11 cellular contexts compared by ENCODE assay signal in genomic region chr12:572532-572899, GRCh38.
DNase-seq lines count a peak whose midpoint lies in the region; ATAC-seq and TF ChIP-seq lines count a peak whose summit lies in the region.
"Had no signal": no experiment of that assay in that cellular context is flagged by ENCODE, and none has a peak within 500 bp of the region (broad histone marks: within the 10 kb centered on the region; RNA-seq: fewer than 3 reads in every experiment).

No MANE protein-coding gene starts in this region.

- ATAC-seq in GM18520 (IDR thresholded peaks at IDR 0.05; ENCODE audit: unreplicated experiment), result no peak

- no peak overlapping the region for H3K27ac Mint-ChIP-seq in neural crest cell (ENCODE audit: unreplicated experiment)

- no peaks in the 10 kb centered on the region for H3K9me3 Mint-ChIP-seq in neural crest cell

- peaks cover 36% of the 10 kb centered on the region for H3K4me1 Mint-ChIP-seq in neural crest cell

- DNase-seq in ACHN, result peak; percentile 15
- peak; percentile 18 for DNase-seq in HT-29 (ENCODE audit: low spot score)
- peak; percentile 21 for DNase-seq in astrocyte of the hippocampus (ENCODE audit: low read depth, low spot score)
- DNase-seq in neural crest cell (ENCODE audit: low read depth, low spot score), result no peak
- DNase-seq in epidermal melanocyte (ENCODE audit: insufficient read length, low spot score), result no peak
- no peak for DNase-seq in MV-4-11 (lab: John Stamatoyannopoulos, UW)
- DNase-seq in NCI-H1105 (lab: John Stamatoyannopoulos, UW), result no peak
- DNase-seq: Calu3, NCI-H146, nucleus accumbens had no signal

- H3K36me3 Mint-ChIP-seq in neural crest cell (ENCODE audit: low read depth), result no peaks in the 10 kb centered on the region

- TF ChIP-seq CTCF in neural crest cell (conservative IDR thresholded peaks at IDR 0.05), result no peak

- peak overlapping the region; percentile 27 for H3K4me3 Mint-ChIP-seq in neural crest cell

- no peaks in the 10 kb centered on the region for H3K27me3 Mint-ChIP-seq in neural crest cell (ENCODE audit: low read depth)

- in situ Hi-C loops in ACHN (cut with HindIII; ENCODE audit: low pct_ligation_motif_present, low pct_unique_long_range_greater_than_20kb, low sequenced_read_pairs), result no loop called here

Comparison
In these comparisons a context has a peak if more than half of its experiments do, and no peak if none do; other contexts are left out.
1. DNase-seq: peak in ACHN (single experiment), HT-29 (single experiment) and astrocyte of the hippocampus (single experiment); none in neural crest cell (single experiment), epidermal melanocyte (single experiment), MV-4-11 (single experiment) and NCI-H1105 (single experiment).